23 cellular contexts compared by ENCODE assay signal in genomic region chr14:55540847-55541773, GRCh38. TPM values are rescaled to one million over a fixed set of nuclear protein-coding genes. Genes with fewer than 3 reads are reported as not detected.
A peak's percentile ranks its signal among the peaks of the same experiment; 100 is the strongest.
DNase-seq lines count a peak whose midpoint lies in the region; ATAC-seq, FAIRE-seq and TF ChIP-seq lines count a peak whose summit lies in the region.
"Had no signal": no experiment of that assay in that cellular context is flagged by ENCODE, and none has a peak within 500 bp of the region (broad histone marks: within the 10 kb centered on the region; RNA-seq: fewer than 3 reads in every experiment).

No MANE protein-coding gene starts in this region.

- CTCF ChIA-PET in T-cell (lab: Charles Lee), result no interaction called here

- H3K9me3 ChIP-seq in SJSA1 (replicated peaks), result no peaks in the 10 kb centered on the region; the same call in 1 of the 2 replicates
- H3K9me3 ChIP-seq in small intestine (ENCODE audit: control insufficient read depth, low read depth), result no peaks in the 10 kb centered on the region
- H3K9me3 ChIP-seq in tibial nerve, result peaks cover 0 to 13% (median 2%) of the 10 kb centered on the region in 4 donors
- no peaks in the 10 kb centered on the region for H3K9me3 ChIP-seq in right cardiac atrium (ENCODE audit: control insufficient read depth, low read length)
- H3K9me3 ChIP-seq: HAP-1 had no signal

- POLR2A ChIA-PET in T-cell (lab: Charles Lee), result no interaction called here

- H3K27me3 ChIP-seq in SJSA1 (replicated peaks) (no peaks in the 10 kb centered on the region), small intestine (ENCODE audit: control insufficient read depth in 2 of 2, insufficient read depth in 2 of 2, low read length in 2 of 2) (no peaks in the 10 kb centered on the region), tibial nerve (no peaks in the 10 kb centered on the region), right cardiac atrium (ENCODE audit: control insufficient read depth, insufficient read depth) (no peaks in the 10 kb centered on the region)
- H3K27me3 ChIP-seq: gastroesophageal sphincter, left lung had no signal

- H3K27ac Mint-ChIP-seq in HFFc6, result no peak overlapping the region
- no peak overlapping the region for H3K27ac Mint-ChIP-seq in T-cell
- H3K27ac Mint-ChIP-seq: B cell had no signal

- H3K36me3 ChIP-seq in SJSA1, result no peaks in the 10 kb centered on the region
- no peaks in the 10 kb centered on the region for H3K36me3 ChIP-seq in small intestine (ENCODE audit: control insufficient read depth in 2 of 2, insufficient read depth in 2 of 2, low read length in 2 of 2)
- H3K36me3 ChIP-seq in tibial nerve, result no peaks in the 10 kb centered on the region
- H3K36me3 ChIP-seq: gastroesophageal sphincter, HAP-1, left lung had no signal

- H3K4me1 ChIP-seq in SJSA1 (replicated peaks), result peaks cover 57% of the 10 kb centered on the region
- H3K4me1 ChIP-seq in small intestine (ENCODE audit: control insufficient read depth in 2 of 2, insufficient read depth in 1 of 2, low read depth in 1 of 2, low read length in 1 of 2), result peaks cover 0 to 1% of the 10 kb centered on the region in 2 donors
- no peaks in the 10 kb centered on the region for H3K4me1 ChIP-seq in tibial nerve
- no peaks in the 10 kb centered on the region for H3K4me1 ChIP-seq in right cardiac atrium (ENCODE audit: control insufficient read depth, insufficient read depth, low read length)
- H3K4me1 ChIP-seq: gastroesophageal sphincter, left lung had no signal

- H3K4me3 ChIP-seq in SJSA1 (no peak overlapping the region), fibroblast of the aortic adventitia (ENCODE audit: low read depth, low read length) (no peak overlapping the region), small intestine (ENCODE audit: low read depth in 1 of 2, low read length in 2 of 2) (no peak overlapping the region), tibial nerve (no peak overlapping the region), right cardiac atrium (ENCODE audit: low read length) (no peak overlapping the region)
- H3K4me3 ChIP-seq: gastroesophageal sphincter, GM12878, HAP-1, left lung had no signal

- no peak for FAIRE-seq in small intestine (lab: Jason Lieb, UNC)
- FAIRE-seq: GM12878 had no signal

- TF ChIP-seq EP300 in tibial nerve (IDR thresholded peaks at IDR 0.05), result no peak

- H3K9me3 Mint-ChIP-seq in HFFc6 (peaks cover 5% of the 10 kb centered on the region), T-cell (peaks cover 0 to 9% (median 7%) of the 10 kb centered on the region in 3 donors)

- TF ChIP-seq CTCF in HFFc6 (IDR thresholded peaks at IDR 0.05) (no peak), fibroblast of the aortic adventitia (IDR thresholded peaks at IDR 0.05; ENCODE audit: insufficient read depth, low read length) (no peak), tibial nerve (IDR thresholded peaks at IDR 0.05) (no peak)

- peaks cover 30% of the 10 kb centered on the region for H3K4me1 Mint-ChIP-seq in HFFc6 (ENCODE audit: low read depth)
- no peaks in the 10 kb centered on the region for H3K4me1 Mint-ChIP-seq in T-cell

- peak overlapping the region; percentile 53 for H3K27ac ChIP-seq in SJSA1
- H3K27ac ChIP-seq in small intestine (ENCODE audit: low read depth in 1 of 2, low read length in 1 of 2), result no peak overlapping the region
- no peak overlapping the region for H3K27ac ChIP-seq in tibial nerve
- no peak overlapping the region for H3K27ac ChIP-seq in right cardiac atrium (ENCODE audit: low read length)
- H3K27ac ChIP-seq: gastroesophageal sphincter, KMS-11, left lung had no signal

- H3K36me3 Mint-ChIP-seq in HFFc6 (ENCODE audit: low read depth) (peaks cover 6% of the 10 kb centered on the region; the same call in 1 of the 2 replicates), T-cell (peaks cover 4% of the 10 kb centered on the region)

- 62 to 83% (median 64%) methylated on average over 5 of the region's 5 CpGs for WGBS in small intestine, 3 donors
- WGBS in tibial nerve, 2 donors, result 89 to 92% methylated on average over 5 of the region's 5 CpGs
- 92% methylated on average over 5 of the region's 5 CpGs for WGBS in right cardiac atrium

- no peaks in the 10 kb centered on the region for H3K27me3 Mint-ChIP-seq in HFFc6 (ENCODE audit: insufficient read depth)
- no peaks in the 10 kb centered on the region for H3K27me3 Mint-ChIP-seq in T-cell
- H3K27me3 Mint-ChIP-seq: B cell had no signal

- TF ChIP-seq POLR2A in tibial nerve (IDR thresholded peaks at IDR 0.05), result no peak

- H3K4me3 Mint-ChIP-seq in HFFc6 (no peak overlapping the region), T-cell (no peak overlapping the region)
- H3K4me3 Mint-ChIP-seq: B cell had no signal

- peak; percentile 28 for DNase-seq in HFFc6
- DNase-seq in SJSA1 (ENCODE audit: low read depth in 1 of 2, low spot score in 2 of 2), result no peak
- peak; percentile 9 for DNase-seq in fibroblast of the aortic adventitia (ENCODE audit: low read depth)
- DNase-seq in small intestine, result peak; percentile 55
- no peak for DNase-seq in T-cell
- no peak for DNase-seq in tibial nerve (ENCODE audit: low spot score in 2 of 2)
- DNase-seq in right cardiac atrium, result no peak
- DNase-seq: activated CD4-positive, alpha-beta T cell treated with anti-CD3 and anti-CD28 coated beads for 48 hours; activated gamma-delta T cell; aorta; GDM1; left lung; NCI-H1092; NCI-H2107; NCI-H526; occipital lobe; stimulated activated CD4-positive, alpha-beta T cell treated with anti-CD3 and anti-CD28 coated beads, Interleukin-2, amount 100 ng/mL, for 24 hours had no signal

- ATAC-seq in T-cell (replicated peaks in 1 of 4) (no peak), right cardiac atrium (no peak)
- ATAC-seq: gastroesophageal sphincter, GM12878, left lung, sciatic nerve had no signal

- intact Hi-C loops in right cardiac atrium (cut with DNase I), result no loop called here

RNA-seq across cellular contexts. Expression of gene KTN1, which starts 38.9 kb away (rescaled TPM):
- total RNA-seq in HFFc6 (2021; fragmentation: NEBNext Ultra II Directional; extraction: Animal tissue kit (Norgen Biotek cat#: 25700)), result 100 to 1,000 TPM; 135 to 175 (median 148) TPM
- 247 and 293 TPM in 2 replicates for total RNA-seq in SJSA1 (2014; rRNA removed; shearing (Covaris generic))
- total RNA-seq in fibroblast of the aortic adventitia (ENCODE audit: low replicate concordance) (210 and 398 TPM in 2 replicates), T-cell (100 to 1,000 TPM in 1 of 5 donors, 10 to 100 TPM in 4; 82.5 to 109 (median 85.4) TPM), tibial nerve (100 to 1,000 TPM; 130 to 176 (median 150) TPM), right cardiac atrium (100 to 1,000 TPM; 187 to 232 (median 214) TPM)
- polyA plus RNA-seq in small intestine (10 to 100 TPM; 42.9 to 83.7 (median 51.9) TPM), right cardiac atrium (146 TPM)

Comparison
In these comparisons a context has a peak if more than half of its experiments do, and no peak if none do; other contexts are left out.
1. DNase-seq: peak in HFFc6 (single experiment), fibroblast of the aortic adventitia (single experiment) and small intestine (single experiment); none in SJSA1 (0 of 2), T-cell (0 of 34), tibial nerve (0 of 2) and right cardiac atrium (0 of 3).